Comparison of ENCODE assay signal across 25 cellular contexts in the genomic region with DNA sequence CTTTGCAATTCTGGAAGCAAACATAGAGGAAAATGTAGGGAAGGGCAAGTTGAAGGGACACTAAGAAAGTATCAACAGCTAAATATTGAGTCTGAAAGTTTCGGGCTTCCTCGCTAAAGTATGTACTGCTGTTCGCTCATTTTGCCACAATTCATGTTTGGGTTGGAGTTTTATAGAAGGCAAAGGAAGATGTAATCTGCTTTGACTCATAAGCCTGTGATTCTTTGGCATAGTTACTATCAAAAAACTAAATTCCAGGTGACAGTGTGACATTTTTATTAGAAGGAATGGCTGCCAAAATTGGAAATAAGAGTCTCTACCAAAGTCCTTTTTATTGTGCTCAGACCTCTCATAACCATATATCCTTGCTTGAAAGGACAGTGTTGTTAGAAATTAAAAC.
"Had no signal": no experiment of that assay in that cellular context is flagged by ENCODE, and none has a peak within 500 bp of the region (broad histone marks: within the 10 kb centered on the region; RNA-seq: fewer than 3 reads in every experiment).

No MANE protein-coding gene starts in this region.

- ATAC-seq: stimulated activated effector memory CD8-positive, alpha-beta T cell treated with anti-CD3 and anti-CD28 coated beads, Interleukin-12 subunit alpha, Interleukin-12 subunit beta, amount 100 ng/mL, for 72 hours; stimulated activated memory B cell treated with anti-CD40 and anti-IgM and Interleukin-4, amounts not matched to agents 10 μg/mL and 1 μg/mL and 100 μg/mL, for 72 hours; stimulated activated naive B cell treated with anti-CD40 and anti-IgM and Interleukin-4, amounts not matched to agents 10 μg/mL and 1 μg/mL and 100 μg/mL, for 72 hours; stimulated activated naive CD8-positive, alpha-beta T cell treated with anti-CD3 and anti-CD28 coated beads, Interleukin-15, amount 100 ng/mL, for 72 hours; stimulated activated naive CD8-positive, alpha-beta T cell treated with anti-CD3 and anti-CD28 coated beads, Interleukin-15, Interleukin-2, amounts not matched to agents 100 U/mL and 50 U/mL, for 24 hours; upper lobe of right lung had no signal

- H3K4me1 ChIP-seq: stomach, testis, thyroid gland, tibial nerve, transverse colon, upper lobe of left lung, upper lobe of right lung, uterus, vagina had no signal

- H3K27ac ChIP-seq: stomach, testis, thoracic aorta, thyroid gland, tibial artery, tibial nerve, transverse colon, upper lobe of left lung, upper lobe of right lung, uterus, vagina had no signal

- H3K27me3 ChIP-seq: stomach, testis, thyroid gland, tibial artery, tibial nerve, transverse colon, upper lobe of left lung, upper lobe of right lung, uterus, vagina had no signal

- H3K4me3 ChIP-seq: stomach, testis, thoracic aorta, thyroid gland, tibial artery, tibial nerve, transverse colon, upper lobe of left lung, upper lobe of right lung, uterus, vagina had no signal

- H3K9me3 ChIP-seq: stomach, testis, thoracic aorta, thyroid gland, tibial artery, tibial nerve, transverse colon, upper lobe of left lung, upper lobe of right lung, uterus, vagina had no signal

- H3K36me3 ChIP-seq: stomach, thoracic aorta, thyroid gland, tibial artery, tibial nerve, transverse colon, upper lobe of left lung, upper lobe of right lung, uterus, vagina had no signal

- DNase-seq: stimulated activated CD4-positive, alpha-beta T cell treated with anti-CD3 and anti-CD28 coated beads, Interleukin-2, amount 100 ng/mL, for 48 hours; stimulated activated CD4-positive, alpha-beta T cell treated with anti-CD3 and anti-CD28 coated beads, Interleukin-4, amount 100 ng/mL, for 1 hour; stimulated activated CD4-positive, alpha-beta T cell treated with anti-CD3 and anti-CD28 coated beads, Interleukin-4, amount 100 ng/mL, for 24 hours; stimulated activated CD4-positive, alpha-beta T cell treated with anti-CD3 and anti-CD28 coated beads, Interleukin-4, amount 100 ng/mL, for 4 hours; stimulated activated CD8-positive, alpha-beta memory T cell treated with anti-CD3 and anti-CD28 coated beads, Interleukin-4, amount 100 ng/mL, for 48 hours; stimulated activated naive B cell treated with anti-CD40 and anti-IgM and Interleukin-4, amounts not matched to agents 10 μg/mL and 1 μg/mL and 100 μg/mL, for 72 hours; stimulated activated naive CD4-positive, alpha-beta T cell; stimulated activated naive CD4-positive, alpha-beta T cell treated with Interleukin-2 at 50 U/mL for 16 hours; stimulated activated naive CD8-positive, alpha-beta T cell treated with anti-CD3 and anti-CD28 coated beads, Interleukin-15, amount 100 ng/mL, for 72 hours; stimulated activated naive CD8-positive, alpha-beta T cell treated with anti-CD3 and anti-CD28 coated beads, Interleukin-15, Interleukin-2, amounts not matched to agents 100 U/mL and 50 U/mL, for 24 hours; stomach; substantia nigra; testis; thyroid gland; tibial artery; transverse colon; trophoblast cell; upper lobe of left lung; upper lobe of right lung; uterus had no signal
